In genomic region chr5:75717082-75717922, GRCh38 we compare ENCODE assay signal across 8 cellular contexts. TPM values are rescaled to one million over a fixed set of nuclear protein-coding genes. Genes with fewer than 3 reads are reported as not detected.
DNase-seq lines count a peak whose midpoint lies in the region; ATAC-seq and TF ChIP-seq lines count a peak whose summit lies in the region.

TSS of gene POC5 (minus strand) at chr5:75717437. CDS start at chr5:75712937, 4,500 bp downstream.

- peak; percentile 24 to 38 for TF ChIP-seq POLR2A in gastroesophageal sphincter (IDR thresholded peaks at IDR 0.05)

- H3K9ac ChIP-seq in SK-N-SH: peak within 1 kb of the TSS; percentile 84

- H3F3A ChIP-seq in SK-N-SH (replicated peaks; ENCODE audit: insufficient read depth): peaks cover 9% of the 10 kb centered on the region

- TF ChIP-seq CTCF in SK-N-SH (IDR thresholded peaks at IDR 0.05) (no peak), gastroesophageal sphincter (IDR thresholded peaks at IDR 0.05) (peak in 1 of 4 experiments; percentile 12), neutrophil (IDR thresholded peaks at IDR 0.05) (peak; percentile 43)

- no peaks in the 10 kb centered on the region for H3K27me3 ChIP-seq in SK-N-SH (ENCODE audit: insufficient read depth)
- no peaks in the 10 kb centered on the region for H3K27me3 ChIP-seq in gastroesophageal sphincter
- no peaks in the 10 kb centered on the region for H3K27me3 ChIP-seq in neutrophil

- POLR2A ChIA-PET in SK-N-SH (lab: Yijun Ruan, JAX): interaction anchor here (0.8 to 1.8 kb wide), 6 partner anchors 26 to 380 kb away, joined by 3 to 9 read pairs (median 3); partner anchors contain the start of genes CERT1, HMGCR and POLK

- H3K4me3 ChIP-seq in SK-N-SH (ENCODE audit: low read depth in 2 of 2, low read length in 1 of 2) (peak within 1 kb of the TSS; percentile 81 to 100), gastroesophageal sphincter (peak within 1 kb of the TSS; percentile 63 to 89), neutrophil (ENCODE audit: low read depth in 1 of 2, low read length in 1 of 2) (peak within 1 kb of the TSS; percentile 80 to 91)

- no peaks in the 10 kb centered on the region for H3K9me2 ChIP-seq in SK-N-SH

- no peak for TF ChIP-seq RAD21 in SK-N-SH (IDR thresholded peaks at IDR 0.05; ENCODE audit: low read length)

- WGBS in SK-N-SH (ENCODE audit: low lambda C conversion rate): 5% methylated on average over 39 of the region's 51 CpGs
- WGBS in gastroesophageal sphincter (ENCODE audit: low coverage in 1 of 2), 2 donors: 0 to 19% methylated on average over 5 to 17 of the region's 51 CpGs

- H3K4me2 ChIP-seq in SK-N-SH: peak within 1 kb of the TSS; percentile 97

- ATAC-seq in HG02571 (IDR thresholded peaks at IDR 0.05; ENCODE audit: unreplicated experiment) (peak; percentile 95), gastroesophageal sphincter (peak; percentile 98)

- DNase-seq in GM04504 (ENCODE audit: low read depth): peak; percentile 93
- DNase-seq in NCI-H1048 (lab: John Stamatoyannopoulos, UW): peak; percentile 97
- DNase-seq in SK-N-SH: peak; percentile 95
- peak; percentile 99 for DNase-seq in activated naive CD4-positive, alpha-beta T cell treated with anti-CD3 and anti-CD28 coated beads, Interleukin-2, amount 50 U/mL, for 16 hours
- DNase-seq in substantia nigra (lab: John Stamatoyannopoulos, UW): peak; percentile 59 to 97 (median 90)

- H3K9me3 ChIP-seq in SK-N-SH: no peaks in the 10 kb centered on the region
- H3K9me3 ChIP-seq in gastroesophageal sphincter: no peaks in the 10 kb centered on the region
- H3K9me3 ChIP-seq in neutrophil: no peaks in the 10 kb centered on the region

- no peaks in the 10 kb centered on the region for H4K20me1 ChIP-seq in SK-N-SH (ENCODE audit: insufficient read depth)

- peaks cover 42% of the 10 kb centered on the region for H3K79me2 ChIP-seq in SK-N-SH (ENCODE audit: insufficient read depth)

- H3K4me1 ChIP-seq in SK-N-SH (ENCODE audit: control insufficient read depth in 1 of 2, insufficient read depth in 2 of 2, low read depth in 1 of 2, low read length in 1 of 2): peaks cover 2 to 6% of the 10 kb centered on the region in 2 experiments; a peak in 3 of 4 replicates
- H3K4me1 ChIP-seq in gastroesophageal sphincter: peaks cover 0 to 14% (median 7%) of the 10 kb centered on the region in 3 donors
- peaks cover 37 to 40% of the 10 kb centered on the region in 2 experiments for H3K4me1 ChIP-seq in neutrophil (ENCODE audit: control insufficient read depth in 1 of 2, insufficient read depth in 1 of 2, low read depth in 1 of 2, low read length in 1 of 2)

- H3K36me3 ChIP-seq in SK-N-SH (replicated peaks in 1 of 2; ENCODE audit: control insufficient read depth in 1 of 2, insufficient read depth in 2 of 2, low read length in 1 of 2) (peaks cover 8 to 14% of the 10 kb centered on the region in 2 experiments), gastroesophageal sphincter (peaks cover 0 to 5% of the 10 kb centered on the region in 2 donors), neutrophil (no peaks in the 10 kb centered on the region)

- CTCF ChIA-PET in SK-N-SH (lab: Yijun Ruan, JAX): interaction anchor here (0.7 to 1.3 kb wide), 2 partner anchors 18 to 457 kb away, joined by 3 to 5 read pairs; no protein-coding TSS in a partner anchor

- peak within 1 kb of the TSS; percentile 93 for H2AFZ ChIP-seq in SK-N-SH (ENCODE audit: low read depth)

- H3K27ac ChIP-seq in SK-N-SH (ENCODE audit: low read depth in 2 of 2, low read length in 1 of 2) (peak within 1 kb of the TSS; percentile 70 to 92), gastroesophageal sphincter (peak within 1 kb of the TSS; percentile 84 to 93 (median 87)), neutrophil (peak within 1 kb of the TSS; percentile 93), substantia nigra (ENCODE audit: low read depth, low read length, poor library complexity, severe bottlenecking) (peak within 1 kb of the TSS; percentile 87)

- TF ChIP-seq EP300 in SK-N-SH (IDR thresholded peaks at IDR 0.05; ENCODE audit: borderline replicate concordance in 1 of 2, low read depth in 1 of 2, low read length in 1 of 2) (no peak), gastroesophageal sphincter (IDR thresholded peaks at IDR 0.05) (no peak)

TF ChIP-seq in SK-N-SH, 30 proteins besides CTCF, POLR2A, EP300 and RAD21 (continues in another document):
- no peak; the same call in 1 of the 2 replicates for TF ChIP-seq NFIC (IDR thresholded peaks at IDR 0.05; ENCODE audit: borderline replicate concordance)
- no peak for TF ChIP-seq GATA2 (CRISPR knock-in tag; IDR thresholded peaks at IDR 0.05)
- TF ChIP-seq TEAD4 (IDR thresholded peaks at IDR 0.05; ENCODE audit: borderline replicate concordance, insufficient read depth): no peak
- TF ChIP-seq REST (IDR thresholded peaks at IDR 0.05; ENCODE audit: low read depth, low read length): no peak
- TF ChIP-seq TAF1 (IDR thresholded peaks at IDR 0.05; ENCODE audit: borderline replicate concordance, low read depth, low read length): no peak; the same call in 1 of the 2 replicates
- TF ChIP-seq TCF12 (IDR thresholded peaks at IDR 0.05): no peak
- TF ChIP-seq FOXM1 (IDR thresholded peaks at IDR 0.05; ENCODE audit: low read depth): peak; percentile 45; the same call in 1 of the 2 replicates
- no peak for TF ChIP-seq MEF2A (IDR thresholded peaks at IDR 0.05; ENCODE audit: borderline replicate concordance, low read depth)
- TF ChIP-seq, protein P1, sequence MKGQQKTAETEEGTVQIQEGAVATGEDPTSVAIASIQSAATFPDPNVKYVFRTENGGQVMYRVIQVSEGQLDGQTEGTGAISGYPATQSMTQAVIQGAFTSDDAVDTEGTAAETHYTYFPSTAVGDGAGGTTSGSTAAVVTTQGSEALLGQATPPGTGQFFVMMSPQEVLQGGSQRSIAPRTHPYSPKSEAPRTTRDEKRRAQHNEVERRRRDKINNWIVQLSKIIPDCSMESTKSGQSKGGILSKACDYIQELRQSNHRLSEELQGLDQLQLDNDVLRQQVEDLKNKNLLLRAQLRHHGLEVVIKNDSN (IDR thresholded peaks at IDR 0.05; ENCODE audit: borderline replicate concordance, low read depth): no peak
- 0 out of 2 replicates have a peak, but pooled peaks have one; percentile 3 for TF ChIP-seq RFX5 (IDR thresholded peaks at IDR 0.05; ENCODE audit: low read length)
- TF ChIP-seq ELF1 (IDR thresholded peaks at IDR 0.05): peak; percentile 68
- no peak for TF ChIP-seq SMC3 (IDR thresholded peaks at IDR 0.05; ENCODE audit: low read depth, low read length)
- TF ChIP-seq PBX3 (IDR thresholded peaks at IDR 0.05): 0 out of 2 replicates have a peak, but pooled peaks have one; percentile 10
- TF ChIP-seq POLR2AphosphoS5 (IDR thresholded peaks at IDR 0.05; ENCODE audit: low read depth, low read length): peak; percentile 81; the same call in 1 of the 2 replicates
- no peak for TF ChIP-seq JUND (IDR thresholded peaks at IDR 0.05)
- TF ChIP-seq, protein P2, sequence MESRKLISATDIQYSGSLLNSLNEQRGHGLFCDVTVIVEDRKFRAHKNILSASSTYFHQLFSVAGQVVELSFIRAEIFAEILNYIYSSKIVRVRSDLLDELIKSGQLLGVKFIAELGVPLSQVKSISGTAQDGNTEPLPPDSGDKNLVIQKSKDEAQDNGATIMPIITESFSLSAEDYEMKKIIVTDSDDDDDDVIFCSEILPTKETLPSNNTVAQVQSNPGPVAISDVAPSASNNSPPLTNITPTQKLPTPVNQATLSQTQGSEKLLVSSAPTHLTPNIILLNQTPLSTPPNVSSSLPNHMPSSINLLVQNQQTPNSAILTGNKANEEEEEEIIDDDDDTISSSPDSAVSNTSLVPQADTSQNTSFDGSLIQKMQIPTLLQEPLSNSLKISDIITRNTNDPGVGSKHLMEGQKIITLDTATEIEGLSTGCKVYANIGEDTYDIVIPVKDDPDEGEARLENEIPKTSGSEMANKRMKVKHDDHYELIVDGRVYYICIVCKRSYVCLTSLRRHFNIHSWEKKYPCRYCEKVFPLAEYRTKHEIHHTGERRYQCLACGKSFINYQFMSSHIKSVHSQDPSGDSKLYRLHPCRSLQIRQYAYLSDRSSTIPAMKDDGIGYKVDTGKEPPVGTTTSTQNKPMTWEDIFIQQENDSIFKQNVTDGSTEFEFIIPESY (IDR thresholded peaks at IDR 0.05; ENCODE audit: borderline replicate concordance, low read depth): no peak

RNA-seq across cellular contexts. Expression of gene POC5, which starts in this region (rescaled TPM):
- 15.9 and 16.2 TPM in 2 replicates for polyA plus RNA-seq in SK-N-SH (2012; rRNA removed)
- 14.0 and 17.9 TPM in 2 replicates for polyA plus RNA-seq in SK-N-SH (2012; cell fraction: cytosol; rRNA removed)
- polyA plus RNA-seq in SK-N-SH (2012; cell fraction: nucleus; rRNA removed): 18.9 and 28.3 TPM in 2 replicates
- total RNA-seq in gastroesophageal sphincter: 10 to 100 TPM in 3 of 4 donors, 1 to 10 TPM in 1; 6.1 to 41.6 (median 11.3) TPM

Comparison
In these comparisons a context has a peak if more than half of its experiments do, and no peak if none do; other contexts are left out.
1. Peak in every context shown above with its lines: DNase-seq, ATAC-seq, H3K4me3 ChIP-seq and H3K27ac ChIP-seq.